13 cellular contexts compared by ENCODE assay signal in the genomic region with DNA sequence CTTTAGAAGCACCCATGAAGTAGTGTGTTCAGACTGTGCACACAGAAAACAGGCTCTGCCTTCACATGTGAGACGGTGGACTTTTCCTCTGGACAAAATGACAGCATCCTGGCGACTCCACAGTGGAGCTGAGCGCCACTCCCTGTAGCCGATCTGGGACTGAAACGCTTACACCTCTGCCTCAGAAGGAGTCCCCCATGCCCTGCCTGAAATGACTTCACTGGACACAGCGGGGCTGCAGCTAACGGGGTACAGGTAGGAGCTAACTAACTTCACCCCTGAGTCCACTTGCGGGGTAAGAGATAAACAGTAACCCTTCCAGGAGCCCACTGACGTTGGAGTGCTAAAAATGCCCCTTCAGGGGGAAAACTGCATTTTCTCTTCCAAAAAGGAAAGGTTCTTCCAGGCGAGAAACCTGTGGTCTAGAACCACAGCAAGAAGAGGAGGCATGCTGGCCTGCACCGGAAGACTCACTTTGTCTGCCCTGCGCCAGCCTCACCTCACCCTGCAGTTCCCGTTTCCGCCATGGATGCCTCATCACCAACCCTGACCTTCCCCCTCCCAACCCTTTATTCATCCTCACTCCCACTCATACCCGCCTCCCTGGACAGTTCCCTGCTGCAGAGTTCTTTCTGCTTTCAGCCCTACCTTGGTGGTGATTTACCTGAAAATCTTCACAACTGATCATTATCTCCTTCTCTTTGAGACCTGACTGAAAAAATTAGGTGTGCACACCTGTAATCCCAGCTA. TPM values are rescaled to one million over a fixed set of nuclear protein-coding genes. Genes with fewer than 3 reads are reported as not detected.
DNase-seq lines count a peak whose midpoint lies in the region; ATAC-seq and TF ChIP-seq lines count a peak whose summit lies in the region.
"Had no signal": no experiment of that assay in that cellular context is flagged by ENCODE, and none has a peak within 500 bp of the region (broad histone marks: within the 10 kb centered on the region; RNA-seq: fewer than 3 reads in every experiment).

No MANE protein-coding gene starts in this region.

- no peak for DNase-seq in activated CD4-positive, alpha-beta T cell treated with anti-CD3 and anti-CD28 coated beads for 36 hours
- DNase-seq in activated CD4-positive, alpha-beta T cell treated with anti-CD3 and anti-CD28 coated beads, Interleukin-2, amount 10 ng/mL, durations not matched to agents 24 days and 14 days = no peak
- DNase-seq in Karpas-422 (peak; percentile 34), amniotic epithelial cell (ENCODE audit: low read depth) (peak; percentile 38), mucosa of descending colon (no peak), dorsolateral prefrontal cortex (no peak), foreskin keratinocyte (no peak), COLO829 (ENCODE audit: low spot score) (no peak)
- DNase-seq: NCI-H1417 treated with DMSO at 0.1 percent for 48 hours, NCI-H510A, Right ventricle myocardium superior had no signal

- H3K36me3 Mint-ChIP-seq in activated CD4-positive, alpha-beta T cell treated with anti-CD3 and anti-CD28 coated beads for 36 hours (ENCODE audit: low read depth) = peaks cover 28% of the 10 kb centered on the region
- H3K36me3 Mint-ChIP-seq in activated CD4-positive, alpha-beta T cell treated with anti-CD3 and anti-CD28 coated beads, Interleukin-2, amount 10 ng/mL, durations not matched to agents 24 days and 14 days (ENCODE audit: low read depth) = peaks cover 43% of the 10 kb centered on the region

- no peak overlapping the region for H3K4me3 Mint-ChIP-seq in activated CD4-positive, alpha-beta T cell treated with anti-CD3 and anti-CD28 coated beads for 36 hours
- no peak overlapping the region for H3K4me3 Mint-ChIP-seq in activated CD4-positive, alpha-beta T cell treated with anti-CD3 and anti-CD28 coated beads, Interleukin-2, amount 10 ng/mL, durations not matched to agents 24 days and 14 days
- H3K4me3 Mint-ChIP-seq: memory B cell had no signal

- H3K9me2 ChIP-seq in Karpas-422 (replicated peaks; ENCODE audit: insufficient read depth, low read length) = no peaks in the 10 kb centered on the region

- intact Hi-C loops in activated CD4-positive, alpha-beta T cell treated with anti-CD3 and anti-CD28 coated beads for 36 hours (cut with DNase I, micrococcal nuclease) = no loop called here
- intact Hi-C loops in activated CD4-positive, alpha-beta T cell treated with anti-CD3 and anti-CD28 coated beads, Interleukin-2, amount 10 ng/mL, durations not matched to agents 24 days and 14 days (cut with micrococcal nuclease) = no loop called here
- intact Hi-C loops in mucosa of descending colon (cut with DNase I, micrococcal nuclease) = no loop called here
- intact Hi-C loops in dorsolateral prefrontal cortex (cut with DNase I) = no loop called here

- H3K4me1 ChIP-seq in Karpas-422 (ENCODE audit: low read length) (no peaks in the 10 kb centered on the region), mucosa of descending colon (ENCODE audit: low read depth) (no peaks in the 10 kb centered on the region), foreskin keratinocyte (peaks cover 5% of the 10 kb centered on the region)

- H2AFZ ChIP-seq in Karpas-422 (ENCODE audit: low read length) = no peak overlapping the region

- no peaks in the 10 kb centered on the region for H3K79me2 ChIP-seq in Karpas-422 (ENCODE audit: low read length)

- POLR2A ChIA-PET in activated CD4-positive, alpha-beta T cell treated with anti-CD3 and anti-CD28 coated beads for 36 hours (lab: Charles Lee) = interaction anchor here (0.7 to 1.2 kb wide), 2 partner anchors 8 to 313 kb away, joined by 3 to 9 read pairs; no protein-coding TSS in a partner anchor

- H3K27me3 ChIP-seq in Karpas-422 (ENCODE audit: low read length) = no peaks in the 10 kb centered on the region
- H3K27me3 ChIP-seq in dorsolateral prefrontal cortex = no peaks in the 10 kb centered on the region
- no peaks in the 10 kb centered on the region for H3K27me3 ChIP-seq in foreskin keratinocyte

- no peak overlapping the region for H3K9ac ChIP-seq in Karpas-422 (ENCODE audit: low read length)

- TF ChIP-seq CTCF in mucosa of descending colon (IDR thresholded peaks at IDR 0.05) (no peak), dorsolateral prefrontal cortex (IDR thresholded peaks at IDR 0.05 in 54 of 56, conservative IDR thresholded peaks at IDR 0.05 in 2 of 56; ENCODE audit: low read depth in 1 of 56, partially characterized antibody in 56 of 56) (no peak), foreskin keratinocyte (conservative IDR thresholded peaks at IDR 0.05) (no peak)

- H4K20me1 ChIP-seq in Karpas-422 (ENCODE audit: insufficient read depth, low read depth, low read length) = no peaks in the 10 kb centered on the region

- peak; percentile 45 for ATAC-seq in activated CD4-positive, alpha-beta T cell treated with anti-CD3 and anti-CD28 coated beads for 36 hours
- peak; percentile 18 for ATAC-seq in mucosa of descending colon
- ATAC-seq in foreskin keratinocyte = no peak
- ATAC-seq: GM12878 had no signal

- peaks cover 6% of the 10 kb centered on the region for H3K4me1 Mint-ChIP-seq in activated CD4-positive, alpha-beta T cell treated with anti-CD3 and anti-CD28 coated beads for 36 hours
- peaks cover 2% of the 10 kb centered on the region for H3K4me1 Mint-ChIP-seq in activated CD4-positive, alpha-beta T cell treated with anti-CD3 and anti-CD28 coated beads, Interleukin-2, amount 10 ng/mL, durations not matched to agents 24 days and 14 days

- CTCF ChIA-PET in activated CD4-positive, alpha-beta T cell treated with anti-CD3 and anti-CD28 coated beads for 36 hours (lab: Charles Lee) = interaction anchor here (0.5 to 0.9 kb wide), 2 partner anchors 29 to 259 kb away, joined by 3 to 4 read pairs; no protein-coding TSS in a partner anchor

- no peak overlapping the region for H3K27ac Mint-ChIP-seq in activated CD4-positive, alpha-beta T cell treated with anti-CD3 and anti-CD28 coated beads for 36 hours
- no peak overlapping the region for H3K27ac Mint-ChIP-seq in activated CD4-positive, alpha-beta T cell treated with anti-CD3 and anti-CD28 coated beads, Interleukin-2, amount 10 ng/mL, durations not matched to agents 24 days and 14 days
- H3K27ac Mint-ChIP-seq: memory B cell had no signal

- H3K27me3 Mint-ChIP-seq in activated CD4-positive, alpha-beta T cell treated with anti-CD3 and anti-CD28 coated beads for 36 hours = no peaks in the 10 kb centered on the region
- no peaks in the 10 kb centered on the region for H3K27me3 Mint-ChIP-seq in activated CD4-positive, alpha-beta T cell treated with anti-CD3 and anti-CD28 coated beads, Interleukin-2, amount 10 ng/mL, durations not matched to agents 24 days and 14 days
- H3K27me3 Mint-ChIP-seq: memory B cell had no signal

- H3K9me3 ChIP-seq in Karpas-422 (ENCODE audit: low read length) (no peaks in the 10 kb centered on the region), mucosa of descending colon (no peaks in the 10 kb centered on the region)

- no peak overlapping the region for H3K4me2 ChIP-seq in Karpas-422 (ENCODE audit: low read depth, low read length, poor library complexity, severe bottlenecking)

- H3K9me3 Mint-ChIP-seq in activated CD4-positive, alpha-beta T cell treated with anti-CD3 and anti-CD28 coated beads for 36 hours (ENCODE audit: low read depth) = no peaks in the 10 kb centered on the region
- H3K9me3 Mint-ChIP-seq in activated CD4-positive, alpha-beta T cell treated with anti-CD3 and anti-CD28 coated beads, Interleukin-2, amount 10 ng/mL, durations not matched to agents 24 days and 14 days = no peaks in the 10 kb centered on the region
- H3K9me3 Mint-ChIP-seq: memory B cell had no signal

- H3K27ac ChIP-seq in Karpas-422 (ENCODE audit: low read length) (no peak overlapping the region), dorsolateral prefrontal cortex (peak overlapping the region in 1 of 59 donors; percentile 4), foreskin keratinocyte (no peak overlapping the region)

- H3K4me3 ChIP-seq in Karpas-422 (ENCODE audit: low read length) (no peak overlapping the region), mucosa of descending colon (no peak overlapping the region), dorsolateral prefrontal cortex (no peak overlapping the region)
- H3K4me3 ChIP-seq: GM12878 had no signal

- H3K36me3 ChIP-seq in Karpas-422 (ENCODE audit: insufficient read depth, low read length) = no peaks in the 10 kb centered on the region
- no peaks in the 10 kb centered on the region for H3K36me3 ChIP-seq in mucosa of descending colon (ENCODE audit: low read depth)

RNA-seq across cellular contexts. Expression of a gene that starts 19.4 kb away (rescaled TPM):
- total RNA-seq in activated CD4-positive, alpha-beta T cell treated with anti-CD3 and anti-CD28 coated beads for 36 hours = 10 to 100 TPM; 12.3 to 13.0 TPM
- 16.3 and 16.4 TPM in 2 replicates for total RNA-seq in activated CD4-positive, alpha-beta T cell treated with anti-CD3 and anti-CD28 coated beads, Interleukin-2, amount 10 ng/mL, durations not matched to agents 24 days and 14 days
- total RNA-seq in Karpas-422 (2014; rRNA removed; shearing (Covaris generic); ENCODE audit: low replicate concordance) = 11.4 and 22.7 TPM in 2 replicates
- total RNA-seq in mucosa of descending colon (10 to 100 TPM; 24.1 to 29.7 (median 24.9) TPM), dorsolateral prefrontal cortex (10 to 100 TPM; 21.4 to 61.2 (median 36.5) TPM), foreskin keratinocyte (7.3 and 9.7 TPM in 2 replicates)
- 9.8 and 14.0 TPM in 2 replicates for polyA plus RNA-seq in foreskin keratinocyte

Comparison
In these comparisons a context has a peak if more than half of its experiments do, and no peak if none do; other contexts are left out.
1. DNase-seq: peak in Karpas-422 (single experiment) and amniotic epithelial cell (single experiment); none in activated CD4-positive, alpha-beta T cell treated with anti-CD3 and anti-CD28 coated beads for 36 hours (single experiment), activated CD4-positive, alpha-beta T cell treated with anti-CD3 and anti-CD28 coated beads, Interleukin-2, amount 10 ng/mL, durations not matched to agents 24 days and 14 days (single experiment), mucosa of descending colon (0 of 3), dorsolateral prefrontal cortex (0 of 10), foreskin keratinocyte (0 of 2) and COLO829 (single experiment).